1 cellular context compared by ENCODE assay signal in the genomic region with DNA sequence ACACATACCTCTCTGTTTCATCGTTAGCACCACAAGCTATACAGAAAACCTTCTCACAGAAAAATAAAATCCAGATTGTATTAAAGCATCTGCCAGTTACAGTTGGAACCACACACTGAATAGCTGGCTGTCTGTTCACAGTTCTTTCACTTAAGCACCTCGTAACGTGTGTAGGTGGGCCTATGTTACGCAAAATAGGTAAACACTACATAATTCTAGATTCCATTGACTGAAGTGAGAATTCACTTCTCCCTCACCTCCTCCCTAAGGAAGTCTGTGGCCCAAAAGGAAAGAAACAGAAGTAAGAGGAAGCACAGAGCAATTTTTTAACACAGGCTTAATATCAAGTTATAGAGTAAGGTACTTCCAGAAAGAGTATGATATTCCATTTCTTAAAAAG.
TF ChIP-seq lines count a peak whose summit lies in the region.

No MANE protein-coding gene starts in this region.

TF ChIP-seq in H1, 55 proteins besides CTCF, POLR2A, EP300 and RAD21:
- TF ChIP-seq POU5F1 (IDR thresholded peaks at IDR 0.05; ENCODE audit: low read depth, low read length): no peak
- TF ChIP-seq RBBP5 (IDR thresholded peaks at IDR 0.05; ENCODE audit: borderline replicate concordance, low read depth, low read length): no peak
- TF ChIP-seq GTF2F1 (IDR thresholded peaks at IDR 0.05; ENCODE audit: borderline replicate concordance, low read depth, low read length): no peak
- no peak for TF ChIP-seq KDM5A (IDR thresholded peaks at IDR 0.05; ENCODE audit: low read length)
- no peak for TF ChIP-seq RNF2 (IDR thresholded peaks at IDR 0.05; ENCODE audit: borderline replicate concordance, low read depth, low read length, missing control alignments, poor library complexity, severe bottlenecking)
- TF ChIP-seq CREB1 (IDR thresholded peaks at IDR 0.05): no peak
- no peak for TF ChIP-seq NANOG (IDR thresholded peaks at IDR 0.05; ENCODE audit: insufficient read depth, low read depth, low read length, poor library complexity, severe bottlenecking)
- TF ChIP-seq FOSL1 (IDR thresholded peaks at IDR 0.05; ENCODE audit: insufficient read depth, low read depth, low read length): no peak
- no peak for TF ChIP-seq PHF8 (conservative IDR thresholded peaks at IDR 0.05; ENCODE audit: low read depth, low read length)
- no peak for TF ChIP-seq TAF7 (optimal IDR thresholded peaks at IDR 0.05; ENCODE audit: borderline replicate concordance, low read depth, low read length)
- no peak for TF ChIP-seq EZH2 (IDR thresholded peaks at IDR 0.05; ENCODE audit: low read depth, low read length, severe bottlenecking)
- TF ChIP-seq USF2 (IDR thresholded peaks at IDR 0.05; ENCODE audit: low read length): no peak
- no peak for TF ChIP-seq SP4 (IDR thresholded peaks at IDR 0.05; ENCODE audit: low read length)
- no peak for TF ChIP-seq SIRT6 (IDR thresholded peaks at IDR 0.05; ENCODE audit: low read length)
- TF ChIP-seq TEAD4 (IDR thresholded peaks at IDR 0.05; ENCODE audit: low read depth, low read length): no peak
- no peak for TF ChIP-seq CEBPB (IDR thresholded peaks at IDR 0.05; ENCODE audit: low read depth, low read length)
- no peak for TF ChIP-seq SIX5 (IDR thresholded peaks at IDR 0.05; ENCODE audit: low read depth, low read length)
TF ChIP-seq in H1: peak in this region for 0.
